Comparison of ENCODE assay signal across 10 cellular contexts in the genomic region with DNA sequence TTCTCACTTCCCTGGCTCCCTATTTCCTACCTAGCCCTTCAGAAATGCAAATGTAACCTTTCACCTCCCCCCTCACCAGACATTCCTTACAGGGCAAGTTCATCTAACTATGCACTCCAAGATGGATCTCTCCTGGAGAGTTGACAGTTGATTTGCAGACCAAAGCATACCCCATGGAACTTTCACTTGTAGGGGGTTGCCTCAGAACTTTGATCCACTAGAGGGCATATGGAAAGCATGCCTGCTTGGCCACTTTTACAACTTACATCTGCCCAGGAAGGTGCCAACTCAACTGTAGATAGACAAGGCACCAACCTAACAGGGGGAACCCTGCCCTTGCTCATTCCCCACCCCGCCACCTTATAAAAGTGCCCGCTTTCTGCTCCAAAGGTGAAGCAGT.
A peak's percentile ranks its signal among the peaks of the same experiment; 100 is the strongest.
DNase-seq lines count a peak whose midpoint lies in the region; ATAC-seq and TF ChIP-seq lines count a peak whose summit lies in the region.
"Had no signal": no experiment of that assay in that cellular context is flagged by ENCODE, and none has a peak within 500 bp of the region (broad histone marks: within the 10 kb centered on the region; RNA-seq: fewer than 3 reads in every experiment).

No MANE protein-coding gene starts in this region.

- H3F3A ChIP-seq in Loucy (ENCODE audit: low read depth) = no peaks in the 10 kb centered on the region

- no peaks in the 10 kb centered on the region for H3K79me2 ChIP-seq in Loucy (ENCODE audit: insufficient read depth, low read length)

- no peaks in the 10 kb centered on the region for H3K9me3 ChIP-seq in CD4-positive, alpha-beta T cell (ENCODE audit: control insufficient read depth, low read length)
- no peaks in the 10 kb centered on the region for H3K9me3 ChIP-seq in Loucy (ENCODE audit: insufficient read depth, low read depth, low read length)

- intact Hi-C loops in CD4-positive, alpha-beta T cell (cut with DNase I, micrococcal nuclease) = loop anchor here (2.0 to 5.0 kb wide), 2 partner anchors 278 to 280 kb away; no protein-coding TSS in a partner anchor

- H3K4me3 ChIP-seq in Loucy (ENCODE audit: low read length, poor library complexity, severe bottlenecking) (no peak overlapping the region), astrocyte of the spinal cord (ENCODE audit: low read depth, low read length) (no peak overlapping the region)

- H3K27ac ChIP-seq in CD4-positive, alpha-beta T cell (ENCODE audit: low read depth, low read length) = no peak overlapping the region

- POLR2A ChIA-PET in CD4-positive, alpha-beta T cell (lab: Charles Lee) = no interaction called here

- in situ Hi-C loops in astrocyte of the spinal cord (cut with HindIII; ENCODE audit: low sequenced_read_pairs) = no loop called here

- CTCF ChIA-PET in CD4-positive, alpha-beta T cell (lab: Charles Lee) = no interaction called here

- peaks cover 44% of the 10 kb centered on the region for H3K27me3 Mint-ChIP-seq in CD4-positive, alpha-beta T cell

- no peak for ATAC-seq in CD4-positive, alpha-beta T cell (ENCODE audit: poor library complexity)
- no peak for ATAC-seq in HG03039 (IDR thresholded peaks at IDR 0.05; ENCODE audit: unreplicated experiment)

- H2AFZ ChIP-seq in Loucy (ENCODE audit: low read length) = peak overlapping the region; percentile 79

- DNase-seq in CD4-positive, alpha-beta T cell = no peak
- DNase-seq in astrocyte of the spinal cord (ENCODE audit: low read depth, low spot score) = peak; percentile 33
- peak; percentile 12 for DNase-seq in kidney glomerular epithelial cell (lab: John Stamatoyannopoulos, UW)
- no peak for DNase-seq in NCI-H526 treated with DMSO at 0.1 percent for 48 hours (lab: John Stamatoyannopoulos, UW)
- DNase-seq in cerebellum (ENCODE audit: low spot score) = no peak
- DNase-seq in stimulated activated CD4-positive, alpha-beta T cell treated with anti-CD3 and anti-CD28 coated beads, Interleukin-12 subunit alpha, Interleukin-12 subunit beta, amount 100 ng/mL, for 4 hours = no peak
- DNase-seq: midbrain, substantia nigra had no signal

- H3K9me2 ChIP-seq in Loucy (replicated peaks; ENCODE audit: low read depth, low read length) = no peaks in the 10 kb centered on the region

- H3K36me3 ChIP-seq in Loucy (ENCODE audit: insufficient read depth, low read length) = no peaks in the 10 kb centered on the region

- H3K36me3 Mint-ChIP-seq in CD4-positive, alpha-beta T cell (ENCODE audit: low read depth) = no peaks in the 10 kb centered on the region

- no peak overlapping the region for H3K9ac ChIP-seq in Loucy (ENCODE audit: low read depth, low read length, poor library complexity, severe bottlenecking)

- peak; percentile 7 for TF ChIP-seq CTCF in CD4-positive, alpha-beta T cell (IDR thresholded peaks at IDR 0.05)
- TF ChIP-seq CTCF in Loucy (conservative IDR thresholded peaks at IDR 0.05; ENCODE audit: low read length) (peak; percentile 81), astrocyte of the spinal cord (IDR thresholded peaks at IDR 0.05; ENCODE audit: low read depth, low read length) (peak; percentile 66)

- no peak overlapping the region for H3K4me3 Mint-ChIP-seq in CD4-positive, alpha-beta T cell

- peaks cover 4% of the 10 kb centered on the region for H3K27me3 ChIP-seq in CD4-positive, alpha-beta T cell (ENCODE audit: control insufficient read depth, insufficient read depth, low read length)
- no peaks in the 10 kb centered on the region for H3K27me3 ChIP-seq in Loucy (ENCODE audit: insufficient read depth, low read length, poor library complexity, severe bottlenecking)

- H3K27ac Mint-ChIP-seq in CD4-positive, alpha-beta T cell = no peak overlapping the region

- H3K9me3 Mint-ChIP-seq in CD4-positive, alpha-beta T cell = no peaks in the 10 kb centered on the region

- H4K20me1 ChIP-seq in Loucy (ENCODE audit: insufficient read depth, low read length, poor library complexity, severe bottlenecking) = no peaks in the 10 kb centered on the region

- H3K4me1 Mint-ChIP-seq in CD4-positive, alpha-beta T cell (ENCODE audit: low read depth) = no peaks in the 10 kb centered on the region

- peaks cover 4% of the 10 kb centered on the region for H3K4me1 ChIP-seq in Loucy (ENCODE audit: insufficient read depth, low read length, poor library complexity, severe bottlenecking)

- no peak overlapping the region for H3K4me2 ChIP-seq in Loucy (ENCODE audit: low read depth, low read length, poor library complexity, severe bottlenecking)

Comparison
In these comparisons a context has a peak if more than half of its experiments do, and no peak if none do; other contexts are left out.
1. DNase-seq: peak in astrocyte of the spinal cord (single experiment) and kidney glomerular epithelial cell (single experiment); none in CD4-positive, alpha-beta T cell (0 of 10), NCI-H526 treated with DMSO at 0.1 percent for 48 hours (single experiment), cerebellum (single experiment) and stimulated activated CD4-positive, alpha-beta T cell treated with anti-CD3 and anti-CD28 coated beads, Interleukin-12 subunit alpha, Interleukin-12 subunit beta, amount 100 ng/mL, for 4 hours (single experiment).
2. CTCF ChIP-seq: peak in every context shown above with its lines; median percentile 81 in Loucy; 66 in astrocyte of the spinal cord; 7 in CD4-positive, alpha-beta T cell.